ENCODE assay signal across 8 cellular contexts in genomic region chr5:91311168-91311696, GRCh38.
DNase-seq lines count a peak whose midpoint lies in the region; ATAC-seq and TF ChIP-seq lines count a peak whose summit lies in the region.

No MANE protein-coding gene starts in this region.

- H3K9me3 ChIP-seq in A673 (ENCODE audit: low read depth, low read length, poor library complexity, severe bottlenecking), result no peaks in the 10 kb centered on the region
- H3K9me3 ChIP-seq in WERI-Rb-1 (ENCODE audit: severe bottlenecking), result no peaks in the 10 kb centered on the region

- TF ChIP-seq CTCF in A673 (conservative IDR thresholded peaks at IDR 0.05; ENCODE audit: low read depth, low read length), result no peak
- no peak for TF ChIP-seq CTCF in WERI-Rb-1 (IDR thresholded peaks at IDR 0.05; ENCODE audit: low read depth, low read length)

- H3K27me3 Mint-ChIP-seq in T-cell (no peaks in the 10 kb centered on the region), memory B cell (no peaks in the 10 kb centered on the region)

- H3K27ac ChIP-seq in A673 (ENCODE audit: low read depth, low read length, poor library complexity, severe bottlenecking) (peak overlapping the region; percentile 77), WERI-Rb-1 (no peak overlapping the region)

- ATAC-seq in GM21723 (IDR thresholded peaks at IDR 0.05; ENCODE audit: unreplicated experiment) (peak; percentile 22), T-cell (replicated peaks in 1 of 4) (peak in 2 of 4 experiments; percentile 4 to 7), memory B cell (ENCODE audit: low read depth) (peak; percentile 6)

- peak overlapping the region; percentile 57 to 73 (median 72) for H3K4me3 Mint-ChIP-seq in T-cell
- H3K4me3 Mint-ChIP-seq in memory B cell, result peak overlapping the region; percentile 29

- no peaks in the 10 kb centered on the region for H3K36me3 ChIP-seq in A673 (ENCODE audit: insufficient read depth, low read length, poor library complexity, severe bottlenecking)
- H3K36me3 ChIP-seq in WERI-Rb-1, result no peaks in the 10 kb centered on the region

- H3K9me3 Mint-ChIP-seq in T-cell, result peaks cover 0 to 4% (median 0%) of the 10 kb centered on the region in 3 donors
- H3K9me3 Mint-ChIP-seq in memory B cell, result peaks cover 3% of the 10 kb centered on the region

- DNase-seq in A673 (ENCODE audit: low spot score), result no peak
- peak in 3 of 34 experiments; percentile 0 to 15 (median 2) for DNase-seq in T-cell
- no peak for DNase-seq in memory B cell (ENCODE audit: low spot score in 2 of 2)
- no peak for DNase-seq in HUDEP-2 (lab: John Stamatoyannopoulos, UW; ENCODE audit: unreplicated experiment in 76 of 76)
- no peak for DNase-seq in ureter (ENCODE audit: low spot score)
- DNase-seq in stimulated activated CD4-positive, alpha-beta T cell treated with anti-CD3 and anti-CD28 coated beads, Interleukin-4, amount 100 ng/mL, for 4 hours, result no peak
- DNase-seq in WERI-Rb-1, result no peak

- CTCF ChIA-PET in A673 (lab: Charles Lee), result no interaction called here
- CTCF ChIA-PET in T-cell (lab: Charles Lee), result interaction anchor here (0.5 to 3.1 kb wide), 4 partner anchors 28 to 74 kb away, joined by 3 to 19 read pairs (median 8); no protein-coding TSS in a partner anchor

- H3K4me1 ChIP-seq in A673 (ENCODE audit: insufficient read depth, low read length, poor library complexity, severe bottlenecking), result peaks cover 40% of the 10 kb centered on the region

- H3K36me3 Mint-ChIP-seq in T-cell (peaks cover 2% of the 10 kb centered on the region), memory B cell (no peaks in the 10 kb centered on the region)

- H3K4me1 Mint-ChIP-seq in T-cell (peaks cover 42 to 56% (median 55%) of the 10 kb centered on the region in 3 donors), memory B cell (peaks cover 38% of the 10 kb centered on the region)

- H3K27ac Mint-ChIP-seq in T-cell (peak overlapping the region; percentile 90 to 93), memory B cell (peak overlapping the region; percentile 87)

- intact Hi-C loops in A673 (cut with micrococcal nuclease; ENCODE audit: unreplicated experiment), result loop anchor here (10.0 kb wide), 1 partner anchor 206 kb away; no protein-coding TSS in a partner anchor

- H3K4me3 ChIP-seq in A673 (ENCODE audit: low read depth, low read length, poor library complexity, severe bottlenecking) (no peak overlapping the region), WERI-Rb-1 (ENCODE audit: low read depth, low read length) (no peak overlapping the region)

- BruUV-seq in A673 (replicated peaks; lab: Mats Ljungman, UMichigan), result no TSS peak

- POLR2A ChIA-PET in A673 (lab: Charles Lee; ENCODE audit: low non-redundant PET) (interaction anchor here (0.7 kb wide), 2 partner anchors 12 to 86 kb away, joined by 3 to 4 read pairs; no protein-coding TSS in a partner anchor), T-cell (lab: Charles Lee) (interaction anchor here (1.4 to 2.7 kb wide), 4 partner anchors 21 to 72 kb away, joined by 6 to 17 read pairs (median 12); partner anchors contain the start of gene ARRDC3 (in 1 of the 2))

- H3K27me3 ChIP-seq in A673 (replicated peaks; ENCODE audit: insufficient read depth, low read depth, low read length, poor library complexity) (no peaks in the 10 kb centered on the region), WERI-Rb-1 (ENCODE audit: insufficient read depth, low read depth, severe bottlenecking) (no peaks in the 10 kb centered on the region)
